In genomic region chr1:185263780-185264179, GRCh38 we compare ENCODE assay signal across 29 cellular contexts.
"Had no signal": no experiment of that assay in that cellular context is flagged by ENCODE, and none has a peak within 500 bp of the region (broad histone marks: within the 10 kb centered on the region; RNA-seq: fewer than 3 reads in every experiment).

No MANE protein-coding gene starts in this region.

- H3K36me3 Mint-ChIP-seq: stimulated activated effector memory CD8-positive, alpha-beta T cell treated with anti-CD3 and anti-CD28 coated beads, Interleukin-12 subunit alpha, Interleukin-12 subunit beta, amount 100 ng/mL, for 72 hours; stimulated activated naive B cell treated with anti-CD40 and anti-IgM and Interleukin-4, amounts not matched to agents 10 μg/mL and 1 μg/mL and 100 μg/mL, for 72 hours had no signal

- H3K4me3 Mint-ChIP-seq: stimulated activated effector memory CD8-positive, alpha-beta T cell treated with anti-CD3 and anti-CD28 coated beads, Interleukin-12 subunit alpha, Interleukin-12 subunit beta, amount 100 ng/mL, for 72 hours; stimulated activated memory B cell treated with anti-CD40 and anti-IgM and Interleukin-4, amounts not matched to agents 10 μg/mL and 1 μg/mL and 100 μg/mL, for 72 hours; stimulated activated naive B cell treated with anti-CD40 and anti-IgM and Interleukin-4, amounts not matched to agents 10 μg/mL and 1 μg/mL and 100 μg/mL, for 72 hours; stimulated activated naive CD8-positive, alpha-beta T cell treated with anti-CD3 and anti-CD28 coated beads, Interleukin-15, amount 100 ng/mL, for 72 hours; stimulated activated naive CD8-positive, alpha-beta T cell treated with anti-CD3 and anti-CD28 coated beads, Interleukin-15, Interleukin-2, amounts not matched to agents 100 ng/mL and 50 ng/mL, for 24 hours; type B pancreatic cell had no signal

- ATAC-seq: stimulated activated effector memory CD8-positive, alpha-beta T cell treated with anti-CD3 and anti-CD28 coated beads, Interleukin-12 subunit alpha, Interleukin-12 subunit beta, amount 100 ng/mL, for 72 hours; stimulated activated memory B cell treated with anti-CD40 and anti-IgM and Interleukin-4, amounts not matched to agents 10 μg/mL and 1 μg/mL and 100 μg/mL, for 72 hours; stimulated activated naive B cell treated with anti-CD40 and anti-IgM and Interleukin-4, amounts not matched to agents 10 μg/mL and 1 μg/mL and 100 μg/mL, for 72 hours; stimulated activated naive CD8-positive, alpha-beta T cell treated with anti-CD3 and anti-CD28 coated beads, Interleukin-15, amount 100 ng/mL, for 72 hours; stimulated activated naive CD8-positive, alpha-beta T cell treated with anti-CD3 and anti-CD28 coated beads, Interleukin-15, Interleukin-2, amounts not matched to agents 100 U/mL and 50 U/mL, for 24 hours; upper lobe of right lung had no signal

- H3K9me3 Mint-ChIP-seq: stimulated activated effector memory CD8-positive, alpha-beta T cell treated with anti-CD3 and anti-CD28 coated beads, Interleukin-12 subunit alpha, Interleukin-12 subunit beta, amount 100 ng/mL, for 72 hours; stimulated activated memory B cell treated with anti-CD40 and anti-IgM and Interleukin-4, amounts not matched to agents 10 μg/mL and 1 μg/mL and 100 μg/mL, for 72 hours; stimulated activated naive CD8-positive, alpha-beta T cell treated with anti-CD3 and anti-CD28 coated beads, Interleukin-15, amount 100 ng/mL, for 72 hours; type B pancreatic cell had no signal

- H3K9me3 ChIP-seq: stomach, suprapubic skin, testis, thoracic aorta, thyroid gland, tibial artery, tibial nerve, transverse colon, upper lobe of left lung, upper lobe of right lung, uterus, vagina had no signal

- H3K36me3 ChIP-seq: stomach, suprapubic skin, thoracic aorta, thyroid gland, tibial nerve, transverse colon, upper lobe of left lung, upper lobe of right lung, uterus, vagina had no signal

- FAIRE-seq: urothelium cell line had no signal

- H3K27me3 Mint-ChIP-seq: stimulated activated memory B cell treated with anti-CD40 and anti-IgM and Interleukin-4, amounts not matched to agents 10 μg/mL and 1 μg/mL and 100 μg/mL, for 72 hours; stimulated activated naive B cell treated with anti-CD40 and anti-IgM and Interleukin-4, amounts not matched to agents 10 μg/mL and 1 μg/mL and 100 μg/mL, for 72 hours; stimulated activated naive CD8-positive, alpha-beta T cell treated with anti-CD3 and anti-CD28 coated beads, Interleukin-15, amount 100 ng/mL, for 72 hours; stimulated activated naive CD8-positive, alpha-beta T cell treated with anti-CD3 and anti-CD28 coated beads, Interleukin-15, Interleukin-2, amounts not matched to agents 100 ng/mL and 50 ng/mL, for 24 hours; type B pancreatic cell had no signal

- H3K27ac Mint-ChIP-seq: stimulated activated effector memory CD8-positive, alpha-beta T cell treated with anti-CD3 and anti-CD28 coated beads, Interleukin-12 subunit alpha, Interleukin-12 subunit beta, amount 100 ng/mL, for 72 hours; stimulated activated memory B cell treated with anti-CD40 and anti-IgM and Interleukin-4, amounts not matched to agents 10 μg/mL and 1 μg/mL and 100 μg/mL, for 72 hours; stimulated activated naive B cell treated with anti-CD40 and anti-IgM and Interleukin-4, amounts not matched to agents 10 μg/mL and 1 μg/mL and 100 μg/mL, for 72 hours; stimulated activated naive CD8-positive, alpha-beta T cell treated with anti-CD3 and anti-CD28 coated beads, Interleukin-15, amount 100 ng/mL, for 72 hours; stimulated activated naive CD8-positive, alpha-beta T cell treated with anti-CD3 and anti-CD28 coated beads, Interleukin-15, Interleukin-2, amounts not matched to agents 100 ng/mL and 50 ng/mL, for 24 hours; type B pancreatic cell had no signal

- H3K4me3 ChIP-seq: stomach, suprapubic skin, testis, thoracic aorta, thyroid gland, tibial artery, tibial nerve, transverse colon, upper lobe of left lung, upper lobe of right lung, uterus, vagina had no signal

- H3K27ac ChIP-seq: stomach, suprapubic skin, testis, thoracic aorta, thyroid gland, tibial artery, tibial nerve, transverse colon, upper lobe of left lung, upper lobe of right lung, uterus, vagina had no signal

- H3K4me1 ChIP-seq: suprapubic skin, thyroid gland, transverse colon, upper lobe of right lung, uterus, vagina had no signal

- H3K4me1 Mint-ChIP-seq: stimulated activated effector memory CD8-positive, alpha-beta T cell treated with anti-CD3 and anti-CD28 coated beads, Interleukin-12 subunit alpha, Interleukin-12 subunit beta, amount 100 ng/mL, for 72 hours; stimulated activated memory B cell treated with anti-CD40 and anti-IgM and Interleukin-4, amounts not matched to agents 10 μg/mL and 1 μg/mL and 100 μg/mL, for 72 hours; stimulated activated naive CD8-positive, alpha-beta T cell treated with anti-CD3 and anti-CD28 coated beads, Interleukin-15, amount 100 ng/mL, for 72 hours had no signal

- H3K27me3 ChIP-seq: stomach, suprapubic skin, testis, thyroid gland, tibial artery, tibial nerve, transverse colon, upper lobe of left lung, upper lobe of right lung, uterus, vagina had no signal

- DNase-seq: stimulated activated CD4-positive, alpha-beta T cell treated with anti-CD3 and anti-CD28 coated beads, Interleukin-2, amount 100 ng/mL, for 48 hours; stimulated activated CD4-positive, alpha-beta T cell treated with anti-CD3 and anti-CD28 coated beads, Interleukin-4, amount 100 ng/mL, for 1 hour; stimulated activated CD4-positive, alpha-beta T cell treated with anti-CD3 and anti-CD28 coated beads, Interleukin-4, amount 100 ng/mL, for 24 hours; stimulated activated CD4-positive, alpha-beta T cell treated with anti-CD3 and anti-CD28 coated beads, Interleukin-4, amount 100 ng/mL, for 4 hours; stimulated activated CD8-positive, alpha-beta memory T cell treated with anti-CD3 and anti-CD28 coated beads, Interleukin-4, amount 100 ng/mL, for 48 hours; stimulated activated naive B cell treated with anti-CD40 and anti-IgM and Interleukin-4, amounts not matched to agents 10 μg/mL and 1 μg/mL and 100 μg/mL, for 72 hours; stimulated activated naive CD4-positive, alpha-beta T cell; stimulated activated naive CD4-positive, alpha-beta T cell treated with Interleukin-2 at 50 U/mL for 16 hours; stimulated activated naive CD8-positive, alpha-beta T cell treated with anti-CD3 and anti-CD28 coated beads, Interleukin-15, amount 100 ng/mL, for 72 hours; stimulated activated naive CD8-positive, alpha-beta T cell treated with anti-CD3 and anti-CD28 coated beads, Interleukin-15, Interleukin-2, amounts not matched to agents 100 U/mL and 50 U/mL, for 24 hours; stomach; substantia nigra; testis; thyroid gland; tibial artery; transverse colon; trophoblast cell; upper lobe of left lung; upper lobe of right lung; uterus had no signal
